In genomic region chr3:66220602-66221377, GRCh38 we compare ENCODE assay signal across 8 cellular contexts. TPM values are rescaled to one million over a fixed set of nuclear protein-coding genes. Genes with fewer than 3 reads are reported as not detected.
DNase-seq lines count a peak whose midpoint lies in the region; ATAC-seq and TF ChIP-seq lines count a peak whose summit lies in the region.

A gene with protein sequence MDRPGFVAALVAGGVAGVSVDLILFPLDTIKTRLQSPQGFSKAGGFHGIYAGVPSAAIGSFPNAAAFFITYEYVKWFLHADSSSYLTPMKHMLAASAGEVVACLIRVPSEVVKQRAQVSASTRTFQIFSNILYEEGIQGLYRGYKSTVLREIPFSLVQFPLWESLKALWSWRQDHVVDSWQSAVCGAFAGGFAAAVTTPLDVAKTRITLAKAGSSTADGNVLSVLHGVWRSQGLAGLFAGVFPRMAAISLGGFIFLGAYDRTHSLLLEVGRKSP (plus strand): TSS chr3:66221001. CDS start chr3:66221095, 94 bp downstream.

- peak within 1 kb of the TSS; percentile 83 for H3K27ac ChIP-seq in left ventricle myocardium inferior (replicated peaks)
- peak within 1 kb of the TSS; percentile 49 to 66 for H3K27ac ChIP-seq in prostate gland
- H3K27ac ChIP-seq in urinary bladder (ENCODE audit: low read depth), result peak within 1 kb of the TSS; percentile 68

- H3K9me3 ChIP-seq in T-helper 17 cell (ENCODE audit: control insufficient read depth, low read length, poor library complexity, severe bottlenecking) (no peaks in the 10 kb centered on the region), left ventricle myocardium inferior (replicated peaks) (no peaks in the 10 kb centered on the region), prostate gland (no peaks in the 10 kb centered on the region)

- peaks cover 5% of the 10 kb centered on the region for H3K36me3 Mint-ChIP-seq in T-helper 17 cell (ENCODE audit: low read depth)

- peak; percentile 46 for DNase-seq in NCI-H1694 treated with DMSO at 0.1 percent for 48 hours (lab: John Stamatoyannopoulos, UW)
- DNase-seq in T-helper 17 cell, result peak; percentile 92 to 96 (median 95)
- DNase-seq in amygdala (lab: John Stamatoyannopoulos, UW), result peak; percentile 10 to 94 (median 86)
- DNase-seq in left ventricle myocardium inferior, result peak; percentile 94
- peak; percentile 97 for DNase-seq in prostate gland (ENCODE audit: low spot score)

- H3K27me3 ChIP-seq in left ventricle myocardium inferior (ENCODE audit: low read depth), result no peaks in the 10 kb centered on the region
- no peaks in the 10 kb centered on the region for H3K27me3 ChIP-seq in prostate gland (replicated peaks; ENCODE audit: insufficient read depth)

- peak; percentile 99 for ATAC-seq in HG02885 (IDR thresholded peaks at IDR 0.05; ENCODE audit: poor library complexity, unreplicated experiment)
- ATAC-seq in T-helper 17 cell, result peak; percentile 99

- TF ChIP-seq CTCF in left ventricle myocardium inferior (IDR thresholded peaks at IDR 0.05; ENCODE audit: borderline replicate concordance), result peak; percentile 30
- TF ChIP-seq CTCF in prostate gland (IDR thresholded peaks at IDR 0.05), result peak in 1 of 4 experiments; percentile 19

- intact Hi-C loops in left ventricle myocardium inferior (cut with micrococcal nuclease) (no loop called here), prostate gland (cut with DNase I) (no loop called here)

- H3K4me3 Mint-ChIP-seq in T-helper 17 cell, result peak within 1 kb of the TSS; percentile 97

- H3K4me3 ChIP-seq in left ventricle myocardium inferior, result peak within 1 kb of the TSS; percentile 84
- peak within 1 kb of the TSS; percentile 50 to 63 for H3K4me3 ChIP-seq in prostate gland
- H3K4me3 ChIP-seq in urinary bladder (ENCODE audit: low read depth, low read length), result peak within 1 kb of the TSS; percentile 74

- under 1% methylated on average over 56 of the region's 56 CpGs for WGBS in prostate gland
- WGBS in urinary bladder, result under 1% methylated on average over 56 of the region's 56 CpGs

- H3K36me3 ChIP-seq in left ventricle myocardium inferior, result no peaks in the 10 kb centered on the region
- H3K36me3 ChIP-seq in prostate gland, result no peaks in the 10 kb centered on the region
- no peaks in the 10 kb centered on the region for H3K36me3 ChIP-seq in urinary bladder (ENCODE audit: insufficient read depth)

- H3K27me3 Mint-ChIP-seq in T-helper 17 cell, result no peaks in the 10 kb centered on the region

- TF ChIP-seq POLR2A in GM15510 (IDR thresholded peaks at IDR 0.05; ENCODE audit: borderline replicate concordance, extremely low read depth, insufficient read length) (peak; percentile 71), prostate gland (IDR thresholded peaks at IDR 0.05) (peak; percentile 36)

- peaks cover 33% of the 10 kb centered on the region for H3K4me1 Mint-ChIP-seq in T-helper 17 cell

- H3K4me1 ChIP-seq in left ventricle myocardium inferior, result peaks cover 17% of the 10 kb centered on the region
- no peaks in the 10 kb centered on the region for H3K4me1 ChIP-seq in prostate gland (replicated peaks)
- H3K4me1 ChIP-seq in urinary bladder (ENCODE audit: insufficient read depth), result no peaks in the 10 kb centered on the region

- H3K27ac Mint-ChIP-seq in T-helper 17 cell, result peak within 1 kb of the TSS; percentile 94

RNA-seq across cellular contexts. Expression of the gene that starts here (rescaled TPM):
- total RNA-seq in T-helper 17 cell (10 to 100 TPM; 20.7 to 21.6 TPM), left ventricle myocardium inferior (40.7 TPM), prostate gland (10 to 100 TPM; 24.4 to 32.3 TPM), urinary bladder (21.6 TPM)
- polyA plus RNA-seq in urinary bladder, result 19.1 TPM

Comparison
In these comparisons a context has a peak if more than half of its experiments do, and no peak if none do; other contexts are left out.
1. Peak in every context shown above with its lines: DNase-seq, ATAC-seq, H3K4me3 ChIP-seq and H3K27ac ChIP-seq.
2. DNase-seq: peak in every context shown above with its lines; median percentile 97 in prostate gland; 95 in T-helper 17 cell; 94 in left ventricle myocardium inferior; 86 in amygdala; 46 in NCI-H1694 treated with DMSO at 0.1 percent for 48 hours.